12 cellular contexts compared by ENCODE assay signal in the genomic region with DNA sequence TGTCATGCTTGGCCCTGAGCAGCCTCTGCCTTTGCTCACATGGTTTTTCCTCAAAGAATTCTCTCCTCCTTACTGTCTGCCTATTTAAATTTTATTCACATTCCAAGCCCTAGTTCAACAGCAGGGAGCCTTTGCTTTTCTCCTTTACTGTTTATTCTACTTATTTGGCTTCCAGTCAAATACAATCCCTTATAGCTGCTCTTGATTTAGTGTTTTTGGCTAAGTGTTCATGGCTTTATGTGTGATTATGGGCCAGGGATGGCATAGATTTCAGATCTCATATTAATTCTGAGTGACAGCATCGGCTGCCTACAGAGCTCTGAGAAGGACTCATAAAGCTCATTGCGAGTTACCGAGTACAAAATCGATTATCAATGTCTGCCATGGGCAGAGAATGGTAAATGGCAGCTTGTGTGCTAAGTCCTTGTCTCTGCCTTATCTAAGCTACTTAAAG.
A peak's percentile ranks its signal among the peaks of the same experiment; 100 is the strongest.
DNase-seq lines count a peak whose midpoint lies in the region; ATAC-seq, FAIRE-seq and TF ChIP-seq lines count a peak whose summit lies in the region.
"Had no signal": no experiment of that assay in that cellular context is flagged by ENCODE, and none has a peak within 500 bp of the region (broad histone marks: within the 10 kb centered on the region; RNA-seq: fewer than 3 reads in every experiment).

No MANE protein-coding gene starts in this region.

- no peak for FAIRE-seq in RCC 7860 (lab: Jason Lieb, UNC)
- FAIRE-seq: colon had no signal

- peak overlapping the region; percentile 98 for H3K27ac ChIP-seq in DOHH2 (ENCODE audit: low read depth, low read length)
- H3K27ac ChIP-seq in HUES64 (ENCODE audit: low read depth, low read length) = peak overlapping the region; percentile 86

- H3K4me1 ChIP-seq in DOHH2 (ENCODE audit: control insufficient read depth, low read length) = peaks cover 74% of the 10 kb centered on the region
- H3K4me1 ChIP-seq in HUES64 (ENCODE audit: insufficient read depth, low read length) = peaks cover 44% of the 10 kb centered on the region

- H3K27ac Mint-ChIP-seq in activated T-helper 17 cell treated with anti-CD3 and anti-CD28 coated beads, Interleukin-2, amount 50 U/mL, for 72 hours = peak overlapping the region; percentile 88
- peak overlapping the region; percentile 93 for H3K27ac Mint-ChIP-seq in memory B cell

- no peaks in the 10 kb centered on the region for H3K79me2 ChIP-seq in DOHH2 (ENCODE audit: control insufficient read depth, low read length)

- H3K4me3 ChIP-seq in DOHH2 (ENCODE audit: low read length) (no peak overlapping the region), HUES64 (ENCODE audit: low read length) (no peak overlapping the region)

- peak overlapping the region; percentile 81 for H3K4me3 Mint-ChIP-seq in activated T-helper 17 cell treated with anti-CD3 and anti-CD28 coated beads, Interleukin-2, amount 50 U/mL, for 72 hours
- H3K4me3 Mint-ChIP-seq in memory B cell = peak overlapping the region; percentile 80

- DNase-seq in memory B cell (ENCODE audit: low spot score in 2 of 2) (no peak), NCI-H2081 treated with DMSO at 0.1 percent for 48 hours (lab: John Stamatoyannopoulos, UW) (no peak), RCC 7860 (ENCODE audit: low spot score) (no peak), NOMO-1 (lab: John Stamatoyannopoulos, UW; ENCODE audit: unreplicated experiment in 2 of 2) (no peak)
- DNase-seq: Calu3; occipital lobe; stimulated activated naive CD4-positive, alpha-beta T cell treated with Interleukin-2 at 50 U/mL for 16 hours had no signal

- H3K9me2 ChIP-seq in DOHH2 (replicated peaks; ENCODE audit: control insufficient read depth, low read length) = no peaks in the 10 kb centered on the region

- WGBS in HUES64 = 40% methylated on average over 4 of the region's 4 CpGs

- H3K9me3 ChIP-seq in DOHH2 (ENCODE audit: control insufficient read depth, insufficient read depth, low read length) = no peaks in the 10 kb centered on the region
- H3K9me3 ChIP-seq in HUES64 (ENCODE audit: insufficient read depth, low read depth, low read length) = no peaks in the 10 kb centered on the region

- no peak overlapping the region for H3K4me2 ChIP-seq in DOHH2 (ENCODE audit: low read length)

- H3K36me3 ChIP-seq in DOHH2 (ENCODE audit: control insufficient read depth, low read length) (peaks cover 10% of the 10 kb centered on the region; the same call in 1 of the 2 replicates), HUES64 (ENCODE audit: insufficient read depth, low read length) (0 out of 2 replicates have a peak, but pooled peaks cover 4% of the 10 kb centered on the region)

- peaks cover 29% of the 10 kb centered on the region for H3K36me3 Mint-ChIP-seq in activated T-helper 17 cell treated with anti-CD3 and anti-CD28 coated beads, Interleukin-2, amount 50 U/mL, for 72 hours (ENCODE audit: low read depth)
- H3K36me3 Mint-ChIP-seq in memory B cell = peaks cover 3% of the 10 kb centered on the region

- H4K20me1 ChIP-seq in DOHH2 (ENCODE audit: control insufficient read depth, insufficient read depth, low read depth, low read length) = no peaks in the 10 kb centered on the region

- H3K9me3 Mint-ChIP-seq in activated T-helper 17 cell treated with anti-CD3 and anti-CD28 coated beads, Interleukin-2, amount 50 U/mL, for 72 hours = no peaks in the 10 kb centered on the region
- H3K9me3 Mint-ChIP-seq in memory B cell = no peaks in the 10 kb centered on the region

- H3K27me3 ChIP-seq in DOHH2 (ENCODE audit: control insufficient read depth, low read length) (no peaks in the 10 kb centered on the region), HUES64 (ENCODE audit: insufficient read depth, low read length) (no peaks in the 10 kb centered on the region)

- TF ChIP-seq CTCF in DOHH2 (IDR thresholded peaks at IDR 0.05; ENCODE audit: low read depth, low read length, poor library complexity, severe bottlenecking) = no peak

- peaks cover 23% of the 10 kb centered on the region for H3K4me1 Mint-ChIP-seq in activated T-helper 17 cell treated with anti-CD3 and anti-CD28 coated beads, Interleukin-2, amount 50 U/mL, for 72 hours
- H3K4me1 Mint-ChIP-seq in memory B cell = peaks cover 27% of the 10 kb centered on the region

- no peaks in the 10 kb centered on the region for H3K27me3 Mint-ChIP-seq in activated T-helper 17 cell treated with anti-CD3 and anti-CD28 coated beads, Interleukin-2, amount 50 U/mL, for 72 hours
- H3K27me3 Mint-ChIP-seq in memory B cell = no peaks in the 10 kb centered on the region

- H3K9ac ChIP-seq in HUES64 (ENCODE audit: low read depth, low read length) = peak overlapping the region; percentile 0; the same call in 1 of the 2 replicates

- peaks cover 15% of the 10 kb centered on the region for H3F3A ChIP-seq in DOHH2 (ENCODE audit: control insufficient read depth, insufficient read depth)

- peak; percentile 23 for ATAC-seq in activated T-helper 17 cell treated with anti-CD3 and anti-CD28 coated beads, Interleukin-2, amount 50 U/mL, for 72 hours (replicated peaks)
- no peak for ATAC-seq in memory B cell (ENCODE audit: low read depth)
- no peak for ATAC-seq in GM18909 (IDR thresholded peaks at IDR 0.05; ENCODE audit: poor library complexity, unreplicated experiment)
